1 cellular context compared by ENCODE assay signal in genomic region chr5:127029513-127030258, GRCh38.
TF ChIP-seq lines count a peak whose summit lies in the region.

No MANE protein-coding gene starts in this region.

TF ChIP-seq in H1, 55 proteins besides CTCF, POLR2A, EP300 and RAD21:
- TF ChIP-seq ASH2L (IDR thresholded peaks at IDR 0.05; ENCODE audit: low read length) (peak; percentile 34), ATF3 (IDR thresholded peaks at IDR 0.05; ENCODE audit: insufficient read depth, low read depth, low read length) (no peak), E2F6 (IDR thresholded peaks at IDR 0.05) (0 out of 2 replicates have a peak, but pooled peaks have one; percentile 5), KDM4A (IDR thresholded peaks at IDR 0.05; ENCODE audit: low read depth, low read length, severe bottlenecking) (peak; percentile 72), CTBP2 (IDR thresholded peaks at IDR 0.05; ENCODE audit: borderline replicate concordance, insufficient read depth, insufficient read length, low read length) (no peak), RXRA (IDR thresholded peaks at IDR 0.05; ENCODE audit: insufficient read depth, low read depth, low read length) (no peak), SP1 (IDR thresholded peaks at IDR 0.05; ENCODE audit: low read depth, low read length) (no peak), CHD2 (IDR thresholded peaks at IDR 0.05; ENCODE audit: low read length) (no peak), JUN (IDR thresholded peaks at IDR 0.05; ENCODE audit: low read depth, low read length) (no peak), CBX5 (IDR thresholded peaks at IDR 0.05; ENCODE audit: low read depth, low read length) (no peak), TCF12 (IDR thresholded peaks at IDR 0.05; ENCODE audit: low read depth, low read length) (no peak), HDAC2 (IDR thresholded peaks at IDR 0.05; ENCODE audit: borderline replicate concordance in 1 of 2, low read depth in 2 of 2, low read length in 2 of 2) (0 out of 4 replicates have a peak, but pooled peaks of 1 of the 2 experiments have one; percentile 31), POU5F1 (IDR thresholded peaks at IDR 0.05; ENCODE audit: low read depth, low read length) (no peak), NRF1 (IDR thresholded peaks at IDR 0.05; ENCODE audit: low read depth, low read length) (no peak), EZH2 (IDR thresholded peaks at IDR 0.05; ENCODE audit: low read depth, low read length, severe bottlenecking) (peak; percentile 38), RBBP5 (IDR thresholded peaks at IDR 0.05; ENCODE audit: borderline replicate concordance, low read depth, low read length) (0 out of 2 replicates have a peak, but pooled peaks have one; percentile 76)
